Comparison of ENCODE assay signal across 8 cellular contexts in the genomic region with DNA sequence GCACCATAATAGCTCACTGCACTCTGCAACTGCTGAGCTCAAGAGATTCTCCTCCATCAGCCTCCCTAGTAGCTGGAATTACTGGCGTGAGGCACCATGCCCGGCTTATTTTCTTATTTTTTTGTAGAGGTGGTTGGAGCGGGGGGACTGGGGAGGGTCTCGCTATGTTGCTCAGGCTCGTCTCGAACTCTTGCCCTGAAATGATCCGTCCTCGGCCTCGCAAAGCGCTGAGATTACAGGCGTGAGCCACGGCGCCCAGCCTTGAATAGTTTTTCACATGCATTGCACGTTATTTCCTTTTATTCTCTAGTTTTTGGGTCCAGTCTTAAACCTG. TPM values are rescaled to one million over a fixed set of nuclear protein-coding genes. Genes with fewer than 3 reads are reported as not detected.
DNase-seq lines count a peak whose midpoint lies in the region; ATAC-seq, FAIRE-seq and TF ChIP-seq lines count a peak whose summit lies in the region.

No MANE protein-coding gene starts in this region.

- no peak for DNase-seq in activated CD4-positive, alpha-beta T cell treated with anti-CD3 and anti-CD28 coated beads, Interleukin-2, amount 10 ng/mL, durations not matched to agents 7 days and 5 days
- DNase-seq in activated CD4-positive, alpha-beta T cell treated with anti-CD3 and anti-CD28 coated beads for 1 hour, result no peak
- DNase-seq in ascending aorta (ENCODE audit: low spot score in 2 of 2), result no peak
- no peak for DNase-seq in HepG2 (ENCODE audit: low spot score)
- no peak for DNase-seq in tibial artery
- no peak for DNase-seq in SIG-M5 (lab: John Stamatoyannopoulos, UW)
- DNase-seq in NCI-H524 (lab: John Stamatoyannopoulos, UW), result no peak

- no peaks in the 10 kb centered on the region for H3K27me3 ChIP-seq in ascending aorta
- no peaks in the 10 kb centered on the region for H3K27me3 ChIP-seq in HepG2 (ENCODE audit: control insufficient read depth in 1 of 2, insufficient read depth in 2 of 2, low read length in 2 of 2)
- no peaks in the 10 kb centered on the region for H3K27me3 ChIP-seq in tibial artery

- ATAC-seq in HepG2 (no peak), HG03025 (IDR thresholded peaks at IDR 0.05; ENCODE audit: low FRiP score, unreplicated experiment) (no peak)

- 3% methylated on average over 14 of the region's 14 CpGs for WGBS in HepG2 (ENCODE audit: low lambda C conversion rate)

- peak overlapping the region; percentile 88 for H3K27ac Mint-ChIP-seq in activated CD4-positive, alpha-beta T cell treated with anti-CD3 and anti-CD28 coated beads, Interleukin-2, amount 10 ng/mL, durations not matched to agents 7 days and 5 days

- TF ChIP-seq EP300 in HepG2 (IDR thresholded peaks at IDR 0.05; ENCODE audit: low read depth in 2 of 2, low read length in 2 of 2) (no peak), HepG2 (CRISPR knock-in tag; IDR thresholded peaks at IDR 0.05; ENCODE audit: borderline replicate concordance) (no peak)

- H3K4me3 Mint-ChIP-seq in activated CD4-positive, alpha-beta T cell treated with anti-CD3 and anti-CD28 coated beads, Interleukin-2, amount 10 ng/mL, durations not matched to agents 7 days and 5 days, result peak overlapping the region; percentile 97

- TF ChIP-seq CTCF in ascending aorta (IDR thresholded peaks at IDR 0.05) (no peak), HepG2 (CRISPR knock-in tag; IDR thresholded peaks at IDR 0.05) (no peak), tibial artery (IDR thresholded peaks at IDR 0.05) (no peak)

- H3K4me3 ChIP-seq in ascending aorta (peak overlapping the region; percentile 64 to 86), HepG2 (replicated peaks in 1 of 3; ENCODE audit: insufficient read depth in 1 of 3, low read depth in 2 of 3, low read length in 3 of 3) (peak overlapping the region; percentile 41 to 69 (median 52)), tibial artery (peak overlapping the region; percentile 88 to 91)

- intact Hi-C loops in ascending aorta (cut with DNase I) (loop anchor here (1.0 to 2.0 kb wide), 3 partner anchors 21 to 29 kb away; a partner anchor contains a TSS), HepG2 (cut with micrococcal nuclease; ENCODE audit: unreplicated experiment) (no loop called here), tibial artery (cut with DNase I; ENCODE audit: low total_unique reads) (loop anchor here (10.0 kb wide), 1 partner anchor 233 kb away; a partner anchor contains a TSS)

- no peaks in the 10 kb centered on the region for H3K9me3 Mint-ChIP-seq in activated CD4-positive, alpha-beta T cell treated with anti-CD3 and anti-CD28 coated beads, Interleukin-2, amount 10 ng/mL, durations not matched to agents 7 days and 5 days

- no peak for TF ChIP-seq RAD21 in HepG2 (CRISPR knock-in tag; IDR thresholded peaks at IDR 0.05)

- no peak for FAIRE-seq in HepG2 (lab: Jason Lieb, UNC)

- peaks cover under 1 to 3% of the 10 kb centered on the region in 2 donors for H3K36me3 ChIP-seq in ascending aorta
- H3K36me3 ChIP-seq in HepG2 (replicated peaks in 1 of 2; ENCODE audit: control insufficient read depth in 1 of 2, insufficient read depth in 2 of 2, low read length in 2 of 2), result no peaks in the 10 kb centered on the region
- peaks cover 0 to 14% (median under 1%) of the 10 kb centered on the region in 3 donors for H3K36me3 ChIP-seq in tibial artery

- peak overlapping the region; percentile 66 for H2AFZ ChIP-seq in HepG2 (ENCODE audit: low read length)

- CTCF ChIA-PET in activated CD4-positive, alpha-beta T cell treated with anti-CD3 and anti-CD28 coated beads, Interleukin-2, amount 10 ng/mL, durations not matched to agents 7 days and 5 days (lab: Charles Lee), result interaction anchor here (0.6 to 3.5 kb wide), 8 partner anchors 9 to 281 kb away, joined by 3 to 17 read pairs (median 4); a partner anchor contains a TSS
- CTCF ChIA-PET in HepG2 (lab: Yijun Ruan, JAX; ENCODE audit: low intra/inter-chr PET ratio, low total read pairs), result no interaction called here

- peaks cover 22% of the 10 kb centered on the region for H3K36me3 Mint-ChIP-seq in activated CD4-positive, alpha-beta T cell treated with anti-CD3 and anti-CD28 coated beads, Interleukin-2, amount 10 ng/mL, durations not matched to agents 7 days and 5 days (ENCODE audit: low read depth)

- POLR2A ChIA-PET in activated CD4-positive, alpha-beta T cell treated with anti-CD3 and anti-CD28 coated beads, Interleukin-2, amount 10 ng/mL, durations not matched to agents 7 days and 5 days (lab: Charles Lee), result interaction anchor here (0.9 to 1.0 kb wide), 3 partner anchors 14 to 25 kb away, joined by 3 to 4 read pairs (median 3); no protein-coding TSS in a partner anchor
- POLR2A ChIA-PET in HepG2 (lab: Yijun Ruan, JAX), result interaction anchor here (0.9 to 2.3 kb wide), 15 partner anchors 8 to 281 kb away, joined by 3 to 25 read pairs (median 8); a partner anchor contains a TSS

- H3K4me1 Mint-ChIP-seq in activated CD4-positive, alpha-beta T cell treated with anti-CD3 and anti-CD28 coated beads, Interleukin-2, amount 10 ng/mL, durations not matched to agents 7 days and 5 days, result peaks cover 36% of the 10 kb centered on the region

- in situ Hi-C loops in HepG2 (cut with HindIII; ENCODE audit: extremely low pct_ligation_motif_present, low pct_unique_long_range_greater_than_20kb), result no loop called here

- peak overlapping the region; percentile 81 for H3K4me2 ChIP-seq in HepG2 (ENCODE audit: low read depth, low read length)

- BruUV-seq in HepG2 (replicated peaks; lab: Mats Ljungman, UMichigan), result no TSS peak

- peak overlapping the region; percentile 54 to 89 for H3K27ac ChIP-seq in ascending aorta
- H3K27ac ChIP-seq in HepG2 (ENCODE audit: extremely low read length, insufficient read depth, low read length), result peak overlapping the region; percentile 37
- H3K27ac ChIP-seq in tibial artery, result peak overlapping the region; percentile 89 to 91

- H3K79me2 ChIP-seq in HepG2 (ENCODE audit: insufficient read depth, low read length), result peaks cover 15% of the 10 kb centered on the region

- H3K4me1 ChIP-seq in ascending aorta (peaks cover 6 to 9% of the 10 kb centered on the region in 2 donors), HepG2 (ENCODE audit: insufficient read depth, low read length) (peaks cover 41% of the 10 kb centered on the region), tibial artery (peaks cover 4 to 17% (median 13%) of the 10 kb centered on the region in 4 donors)

- H4K20me1 ChIP-seq in HepG2 (ENCODE audit: insufficient read depth, low read length), result no peaks in the 10 kb centered on the region

- H3K9ac ChIP-seq in HepG2 (ENCODE audit: insufficient read depth, low read depth, low read length), result peak overlapping the region; percentile 62

- H3K9me3 ChIP-seq in ascending aorta, result no peaks in the 10 kb centered on the region
- H3K9me3 ChIP-seq in HepG2 (ENCODE audit: low read length), result no peaks in the 10 kb centered on the region
- H3K9me3 ChIP-seq in tibial artery, result no peaks in the 10 kb centered on the region

- TF ChIP-seq POLR2A in HepG2 (IDR thresholded peaks at IDR 0.05; ENCODE audit: insufficient read depth in 1 of 2, low read depth in 2 of 2, low read length in 2 of 2), result no peak

- H3K27me3 Mint-ChIP-seq in activated CD4-positive, alpha-beta T cell treated with anti-CD3 and anti-CD28 coated beads, Interleukin-2, amount 10 ng/mL, durations not matched to agents 7 days and 5 days, result no peaks in the 10 kb centered on the region

RNA-seq across cellular contexts. Expression of a gene that starts 0.5 kb away (rescaled TPM):
- total RNA-seq in activated CD4-positive, alpha-beta T cell treated with anti-CD3 and anti-CD28 coated beads, Interleukin-2, amount 10 ng/mL, durations not matched to agents 7 days and 5 days, result 100 to 1,000 TPM; 124 to 172 TPM
- total RNA-seq in ascending aorta, result 131 TPM
- 115 and 120 TPM in 2 replicates for total RNA-seq in HepG2 (2016; rRNA removed; fragmentation: Illumina TruSeq; extraction: Trizol)
- 39.3 and 64.2 TPM in 2 replicates for total RNA-seq in HepG2 (2016; cell fraction: cytosol; rRNA removed; fragmentation: Illumina TruSeq; extraction: Trizol; ENCODE audit: low read depth)
- total RNA-seq in HepG2 (2016; cell fraction: insoluble cytoplasmic fraction; rRNA removed; fragmentation: Illumina TruSeq; extraction: Trizol), result 113 and 130 TPM in 2 replicates
- total RNA-seq in HepG2 (2016; cell fraction: membrane; rRNA removed; fragmentation: Illumina TruSeq; extraction: Trizol), result 64.6 and 78.5 TPM in 2 replicates
- 43.3 and 51.5 TPM in 2 replicates for total RNA-seq in HepG2 (2016; cell fraction: nucleus; rRNA removed; fragmentation: Illumina TruSeq; extraction: Trizol)
- 111 and 118 TPM in 2 replicates for polyA plus RNA-seq in HepG2 (2011; rRNA removed)
- polyA plus RNA-seq in HepG2 (2011; cell fraction: cytosol; rRNA removed), result 170 and 243 TPM in 2 replicates
- polyA plus RNA-seq in HepG2 (2011; cell fraction: nucleus; rRNA removed), result 155 and 156 TPM in 2 replicates
- 58.9 and 63.9 TPM in 2 replicates for polyA plus RNA-seq in HepG2 (2012)
- 44.3 and 58.0 TPM in 2 replicates for polyA plus RNA-seq in HepG2 (2016; cell fraction: cytosol; fragmentation: Illumina TruSeq; extraction: Trizol; ENCODE audit: low read depth)
- polyA plus RNA-seq in HepG2 (2016; cell fraction: insoluble cytoplasmic fraction; fragmentation: Illumina TruSeq; extraction: Trizol; ENCODE audit: low read depth), result 97.2 and 108 TPM in 2 replicates
- polyA plus RNA-seq in HepG2 (2016; cell fraction: membrane; fragmentation: Illumina TruSeq; extraction: Trizol; ENCODE audit: low read depth), result 53.6 and 55.9 TPM in 2 replicates
- polyA plus RNA-seq in HepG2 (2016; cell fraction: nucleus; fragmentation: Illumina TruSeq; extraction: Trizol; ENCODE audit: insufficient read depth, low read depth), result 100 and 103 TPM in 2 replicates
- 38.7 and 82.7 TPM in 2 replicates for polyA minus RNA-seq in HepG2 (2011; rRNA and poly(A)+ RNA removed; ENCODE audit: low replicate concordance)
- polyA minus RNA-seq in HepG2 (2011; cell fraction: cytosol; rRNA and poly(A)+ RNA removed), result 11.4 and 11.6 TPM in 2 replicates
- 13.3 and 15.4 TPM in 2 replicates for polyA minus RNA-seq in HepG2 (2011; cell fraction: nucleus; rRNA and poly(A)+ RNA removed)

RNA-seq across cellular contexts. Expression of a gene that starts 10.3 kb away (rescaled TPM):
- total RNA-seq in activated CD4-positive, alpha-beta T cell treated with anti-CD3 and anti-CD28 coated beads, Interleukin-2, amount 10 ng/mL, durations not matched to agents 7 days and 5 days, result 10 to 100 TPM; 54.0 to 54.6 TPM
- total RNA-seq in ascending aorta, result 22.0 TPM
- total RNA-seq in HepG2 (2016; rRNA removed; fragmentation: Illumina TruSeq; extraction: Trizol), result 2.0 and 9.6 TPM in 2 replicates
- 1.5 and 1.8 TPM in 2 replicates for total RNA-seq in HepG2 (2016; cell fraction: cytosol; rRNA removed; fragmentation: Illumina TruSeq; extraction: Trizol; ENCODE audit: low read depth)
- total RNA-seq in HepG2 (2016; cell fraction: insoluble cytoplasmic fraction; rRNA removed; fragmentation: Illumina TruSeq; extraction: Trizol), result 2.3 and 9.9 TPM in 2 replicates
- 3.1 and 3.3 TPM in 2 replicates for total RNA-seq in HepG2 (2016; cell fraction: membrane; rRNA removed; fragmentation: Illumina TruSeq; extraction: Trizol)
- total RNA-seq in HepG2 (2016; cell fraction: nucleus; rRNA removed; fragmentation: Illumina TruSeq; extraction: Trizol), result 15.6 and 20.8 TPM in 2 replicates
- 4.7 and 7.0 TPM in 2 replicates for polyA plus RNA-seq in HepG2 (2011; rRNA removed)
- 1.6 and 1.7 TPM in 2 replicates for polyA plus RNA-seq in HepG2 (2011; cell fraction: cytosol; rRNA removed)
- 46.2 and 74.5 TPM in 2 replicates for polyA plus RNA-seq in HepG2 (2011; cell fraction: nucleus; rRNA removed)
- 7.0 and 9.8 TPM in 2 replicates for polyA plus RNA-seq in HepG2 (2012)
- polyA plus RNA-seq in HepG2 (2016; cell fraction: cytosol; fragmentation: Illumina TruSeq; extraction: Trizol; ENCODE audit: low read depth), result 1.8 TPM in 2 replicates
- polyA plus RNA-seq in HepG2 (2016; cell fraction: insoluble cytoplasmic fraction; fragmentation: Illumina TruSeq; extraction: Trizol; ENCODE audit: low read depth), result 3.5 and 4.4 TPM in 2 replicates
- 3.1 TPM in 2 replicates for polyA plus RNA-seq in HepG2 (2016; cell fraction: membrane; fragmentation: Illumina TruSeq; extraction: Trizol; ENCODE audit: low read depth)
- 51.8 and 52.2 TPM in 2 replicates for polyA plus RNA-seq in HepG2 (2016; cell fraction: nucleus; fragmentation: Illumina TruSeq; extraction: Trizol; ENCODE audit: insufficient read depth, low read depth)
- 10.0 and 12.3 TPM in 2 replicates for polyA minus RNA-seq in HepG2 (2011; rRNA and poly(A)+ RNA removed; ENCODE audit: low replicate concordance)
- 1.5 and 2.7 TPM in 2 replicates for polyA minus RNA-seq in HepG2 (2011; cell fraction: cytosol; rRNA and poly(A)+ RNA removed)
- 15.2 and 18.6 TPM in 2 replicates for polyA minus RNA-seq in HepG2 (2011; cell fraction: nucleus; rRNA and poly(A)+ RNA removed)

RNA-seq across cellular contexts. Expression of a gene that starts 20.2 kb away (rescaled TPM):
- total RNA-seq in activated CD4-positive, alpha-beta T cell treated with anti-CD3 and anti-CD28 coated beads, Interleukin-2, amount 10 ng/mL, durations not matched to agents 7 days and 5 days, result 10 to 100 TPM; 14.2 to 15.6 TPM
- total RNA-seq in ascending aorta (3.5 TPM), HepG2 (2016; rRNA removed; fragmentation: Illumina TruSeq; extraction: Trizol) (0.29 TPM in 1 of 2 replicates, not detected in the other)
- total RNA-seq in HepG2 (2016; cell fraction: cytosol; rRNA removed; fragmentation: Illumina TruSeq; extraction: Trizol; ENCODE audit: low read depth), result not detected in 2 replicates
- 0.07 and 0.13 TPM in 2 replicates for total RNA-seq in HepG2 (2016; cell fraction: insoluble cytoplasmic fraction; rRNA removed; fragmentation: Illumina TruSeq; extraction: Trizol)
- 0.06 and 0.14 TPM in 2 replicates for total RNA-seq in HepG2 (2016; cell fraction: membrane; rRNA removed; fragmentation: Illumina TruSeq; extraction: Trizol)
- total RNA-seq in HepG2 (2016; cell fraction: nucleus; rRNA removed; fragmentation: Illumina TruSeq; extraction: Trizol), result 0.28 and 0.34 TPM in 2 replicates
- 0.41 and 0.73 TPM in 2 replicates for polyA plus RNA-seq in HepG2 (2011; rRNA removed)
- 0.24 and 0.25 TPM in 2 replicates for polyA plus RNA-seq in HepG2 (2011; cell fraction: cytosol; rRNA removed)
- 1.7 and 1.8 TPM in 2 replicates for polyA plus RNA-seq in HepG2 (2011; cell fraction: nucleus; rRNA removed)
- polyA plus RNA-seq in HepG2 (2012), result 0.35 and 0.71 TPM in 2 replicates
- polyA plus RNA-seq in HepG2 (2016; cell fraction: cytosol; fragmentation: Illumina TruSeq; extraction: Trizol; ENCODE audit: low read depth), result 0.15 TPM in 1 of 2 replicates, not detected in the other
- 0.22 and 0.42 TPM in 2 replicates for polyA plus RNA-seq in HepG2 (2016; cell fraction: insoluble cytoplasmic fraction; fragmentation: Illumina TruSeq; extraction: Trizol; ENCODE audit: low read depth)
- polyA plus RNA-seq in HepG2 (2016; cell fraction: membrane; fragmentation: Illumina TruSeq; extraction: Trizol; ENCODE audit: low read depth), result 0.13 and 0.14 TPM in 2 replicates
- 0.70 and 1.3 TPM in 2 replicates for polyA plus RNA-seq in HepG2 (2016; cell fraction: nucleus; fragmentation: Illumina TruSeq; extraction: Trizol; ENCODE audit: insufficient read depth, low read depth)
- polyA minus RNA-seq in HepG2 (2011; rRNA and poly(A)+ RNA removed; ENCODE audit: low replicate concordance), result 0.58 and 0.64 TPM in 2 replicates
- polyA minus RNA-seq in HepG2 (2011; cell fraction: cytosol; rRNA and poly(A)+ RNA removed), result not detected in 2 replicates
- polyA minus RNA-seq in HepG2 (2011; cell fraction: nucleus; rRNA and poly(A)+ RNA removed), result 0.25 and 0.26 TPM in 2 replicates

RNA-seq across cellular contexts. Expression of a gene that starts 21.4 kb away (rescaled TPM):
- 1 to 10 TPM; 2.3 to 3.6 TPM for total RNA-seq in activated CD4-positive, alpha-beta T cell treated with anti-CD3 and anti-CD28 coated beads, Interleukin-2, amount 10 ng/mL, durations not matched to agents 7 days and 5 days
- total RNA-seq in ascending aorta (not detected), HepG2 (2016; rRNA removed; fragmentation: Illumina TruSeq; extraction: Trizol) (1.8 and 2.1 TPM in 2 replicates)
- total RNA-seq in HepG2 (2016; cell fraction: cytosol; rRNA removed; fragmentation: Illumina TruSeq; extraction: Trizol; ENCODE audit: low read depth), result 0.71 and 0.88 TPM in 2 replicates
- total RNA-seq in HepG2 (2016; cell fraction: insoluble cytoplasmic fraction; rRNA removed; fragmentation: Illumina TruSeq; extraction: Trizol), result 1.5 and 2.1 TPM in 2 replicates
- total RNA-seq in HepG2 (2016; cell fraction: membrane; rRNA removed; fragmentation: Illumina TruSeq; extraction: Trizol), result 1.2 and 1.3 TPM in 2 replicates
- 0.84 and 1.3 TPM in 2 replicates for total RNA-seq in HepG2 (2016; cell fraction: nucleus; rRNA removed; fragmentation: Illumina TruSeq; extraction: Trizol)
- polyA plus RNA-seq in HepG2 (2011; rRNA removed), result 0.79 and 0.88 TPM in 2 replicates
- 1.3 and 2.1 TPM in 2 replicates for polyA plus RNA-seq in HepG2 (2011; cell fraction: cytosol; rRNA removed)
- polyA plus RNA-seq in HepG2 (2011; cell fraction: nucleus; rRNA removed), result 1.5 and 1.9 TPM in 2 replicates
- polyA plus RNA-seq in HepG2 (2012), result 0.91 and 1.1 TPM in 2 replicates
- polyA plus RNA-seq in HepG2 (2016; cell fraction: cytosol; fragmentation: Illumina TruSeq; extraction: Trizol; ENCODE audit: low read depth), result 0.66 and 1.1 TPM in 2 replicates
- 1.7 and 1.9 TPM in 2 replicates for polyA plus RNA-seq in HepG2 (2016; cell fraction: insoluble cytoplasmic fraction; fragmentation: Illumina TruSeq; extraction: Trizol; ENCODE audit: low read depth)
- polyA plus RNA-seq in HepG2 (2016; cell fraction: membrane; fragmentation: Illumina TruSeq; extraction: Trizol; ENCODE audit: low read depth), result 0.77 and 1.1 TPM in 2 replicates
- polyA plus RNA-seq in HepG2 (2016; cell fraction: nucleus; fragmentation: Illumina TruSeq; extraction: Trizol; ENCODE audit: insufficient read depth, low read depth), result 1.5 TPM in 2 replicates
- polyA minus RNA-seq in HepG2 (2011; rRNA and poly(A)+ RNA removed; ENCODE audit: low replicate concordance), result 0.58 and 0.65 TPM in 2 replicates
- 0.70 TPM in 1 of 2 replicates, not detected in the other for polyA minus RNA-seq in HepG2 (2011; cell fraction: cytosol; rRNA and poly(A)+ RNA removed)
- 1.4 and 1.7 TPM in 2 replicates for polyA minus RNA-seq in HepG2 (2011; cell fraction: nucleus; rRNA and poly(A)+ RNA removed)

RNA-seq across cellular contexts. Expression of a gene that starts 28.8 kb away (rescaled TPM):
- 10 to 100 TPM; 40.5 to 40.7 TPM for total RNA-seq in activated CD4-positive, alpha-beta T cell treated with anti-CD3 and anti-CD28 coated beads, Interleukin-2, amount 10 ng/mL, durations not matched to agents 7 days and 5 days
- total RNA-seq in ascending aorta (1.4 TPM), HepG2 (2016; rRNA removed; fragmentation: Illumina TruSeq; extraction: Trizol) (5.4 and 12.7 TPM in 2 replicates)
- total RNA-seq in HepG2 (2016; cell fraction: cytosol; rRNA removed; fragmentation: Illumina TruSeq; extraction: Trizol; ENCODE audit: low read depth), result 0.97 and 1.9 TPM in 2 replicates
- total RNA-seq in HepG2 (2016; cell fraction: insoluble cytoplasmic fraction; rRNA removed; fragmentation: Illumina TruSeq; extraction: Trizol), result 6.7 and 13.9 TPM in 2 replicates
- 3.1 and 3.2 TPM in 2 replicates for total RNA-seq in HepG2 (2016; cell fraction: membrane; rRNA removed; fragmentation: Illumina TruSeq; extraction: Trizol)
- total RNA-seq in HepG2 (2016; cell fraction: nucleus; rRNA removed; fragmentation: Illumina TruSeq; extraction: Trizol), result 8.0 and 11.2 TPM in 2 replicates
- 6.2 TPM in 2 replicates for polyA plus RNA-seq in HepG2 (2011; rRNA removed)
- 5.3 and 5.6 TPM in 2 replicates for polyA plus RNA-seq in HepG2 (2011; cell fraction: cytosol; rRNA removed)
- polyA plus RNA-seq in HepG2 (2011; cell fraction: nucleus; rRNA removed), result 4.8 TPM in 2 replicates
- polyA plus RNA-seq in HepG2 (2012), result 5.4 and 6.0 TPM in 2 replicates
- 1.0 and 1.3 TPM in 2 replicates for polyA plus RNA-seq in HepG2 (2016; cell fraction: cytosol; fragmentation: Illumina TruSeq; extraction: Trizol; ENCODE audit: low read depth)
- 6.6 and 7.8 TPM in 2 replicates for polyA plus RNA-seq in HepG2 (2016; cell fraction: insoluble cytoplasmic fraction; fragmentation: Illumina TruSeq; extraction: Trizol; ENCODE audit: low read depth)
- polyA plus RNA-seq in HepG2 (2016; cell fraction: membrane; fragmentation: Illumina TruSeq; extraction: Trizol; ENCODE audit: low read depth), result 1.5 and 2.5 TPM in 2 replicates
- polyA plus RNA-seq in HepG2 (2016; cell fraction: nucleus; fragmentation: Illumina TruSeq; extraction: Trizol; ENCODE audit: insufficient read depth, low read depth), result 19.4 and 20.6 TPM in 2 replicates
- polyA minus RNA-seq in HepG2 (2011; rRNA and poly(A)+ RNA removed; ENCODE audit: low replicate concordance), result 2.5 and 12.7 TPM in 2 replicates
- polyA minus RNA-seq in HepG2 (2011; cell fraction: cytosol; rRNA and poly(A)+ RNA removed), result 1.2 and 1.9 TPM in 2 replicates
- 2.9 and 3.5 TPM in 2 replicates for polyA minus RNA-seq in HepG2 (2011; cell fraction: nucleus; rRNA and poly(A)+ RNA removed)

Comparison
In these comparisons a context has a peak if more than half of its experiments do, and no peak if none do; other contexts are left out.
1. H3K27ac ChIP-seq: peak in every context shown above with its lines; median percentile 90 in tibial artery; 72 in ascending aorta; 37 in HepG2.